In genomic region chr2:47076586-47077441, GRCh38 we compare ENCODE assay signal across 9 cellular contexts.
A peak's percentile ranks its signal among the peaks of the same experiment; 100 is the strongest.
DNase-seq lines count a peak whose midpoint lies in the region; ATAC-seq, FAIRE-seq and TF ChIP-seq lines count a peak whose summit lies in the region.
"Had no signal": no experiment of that assay in that cellular context is flagged by ENCODE, and none has a peak within 500 bp of the region (broad histone marks: within the 10 kb centered on the region; RNA-seq: fewer than 3 reads in every experiment).

No MANE protein-coding gene starts in this region.

- POLR2A ChIA-PET in SK-N-SH (lab: Yijun Ruan, JAX): interaction anchor here (0.8 to 3.3 kb wide), 3 partner anchors 9 to 33 kb away, joined by 3 to 13 read pairs (median 9); no protein-coding TSS in a partner anchor

- TF ChIP-seq EP300 in SK-N-SH (IDR thresholded peaks at IDR 0.05; ENCODE audit: borderline replicate concordance in 1 of 2, low read depth in 1 of 2, low read length in 1 of 2): peak in 1 of 2 experiments; percentile 93; a peak in 2 of 4 replicates

- H3K9ac ChIP-seq in SK-N-SH (peak overlapping the region; percentile 66), skeletal muscle tissue (ENCODE audit: low read depth in 1 of 3, low read length in 3 of 3) (no peak overlapping the region)

- 32% methylated on average over 12 of the region's 12 CpGs for WGBS in SK-N-SH (ENCODE audit: low lambda C conversion rate)
- 68 to 71% methylated on average over 12 of the region's 12 CpGs for WGBS in heart right ventricle, 2 donors

- no peak for TF ChIP-seq RAD21 in SK-N-SH (IDR thresholded peaks at IDR 0.05; ENCODE audit: low read length)

- CTCF ChIA-PET in SK-N-SH (lab: Yijun Ruan, JAX): interaction anchor here (1.0 to 3.7 kb wide), 8 partner anchors 11 to 246 kb away, joined by 3 to 17 read pairs (median 4); no protein-coding TSS in a partner anchor

- no peaks in the 10 kb centered on the region for H3K27me3 ChIP-seq in SK-N-SH (ENCODE audit: insufficient read depth)
- no peaks in the 10 kb centered on the region for H3K27me3 ChIP-seq in heart right ventricle
- H3K27me3 ChIP-seq in skeletal muscle tissue (ENCODE audit: control insufficient read depth in 3 of 3, insufficient read depth in 3 of 3, low read length in 3 of 3): no peaks in the 10 kb centered on the region

- H3K9me2 ChIP-seq in SK-N-SH: no peaks in the 10 kb centered on the region

- H3K9me3 ChIP-seq in SK-N-SH: no peaks in the 10 kb centered on the region
- no peaks in the 10 kb centered on the region for H3K9me3 ChIP-seq in heart right ventricle
- no peaks in the 10 kb centered on the region for H3K9me3 ChIP-seq in skeletal muscle tissue (ENCODE audit: control insufficient read depth in 3 of 3, low read length in 3 of 3)

- FAIRE-seq in G401.6 (lab: Jason Lieb, UNC): peak; percentile 94

- H3K4me2 ChIP-seq in SK-N-SH: peak overlapping the region; percentile 11; the same call in 1 of the 2 replicates

- peak; percentile 62 for DNase-seq in SK-N-SH
- no peak for DNase-seq in heart right ventricle
- no peak for DNase-seq in cerebellar cortex (ENCODE audit: low spot score)
- no peak for DNase-seq in activated CD4-positive, alpha-beta T cell treated with anti-CD3 and anti-CD28 coated beads for 4 hours
- no peak for DNase-seq in T-helper 2 cell
- DNase-seq: activated gamma-delta T cell had no signal

- no peak overlapping the region for H2AFZ ChIP-seq in SK-N-SH (ENCODE audit: low read depth)

- H3F3A ChIP-seq in SK-N-SH (replicated peaks; ENCODE audit: insufficient read depth): peaks cover 20% of the 10 kb centered on the region

- H3K4me3 ChIP-seq in SK-N-SH (ENCODE audit: low read depth in 2 of 2, low read length in 1 of 2) (no peak overlapping the region), heart right ventricle (no peak overlapping the region), skeletal muscle tissue (ENCODE audit: low read length in 3 of 3) (no peak overlapping the region)

- H3K27ac ChIP-seq in SK-N-SH (ENCODE audit: low read depth in 2 of 2, low read length in 1 of 2): peak overlapping the region; percentile 97 to 98
- peak overlapping the region in 9 of 10 donors; percentile 11 to 96 (median 69) for H3K27ac ChIP-seq in heart right ventricle
- peak overlapping the region; percentile 44 for H3K27ac ChIP-seq in skeletal muscle tissue (ENCODE audit: low read depth, low read length)

- H3K36me3 ChIP-seq in SK-N-SH (replicated peaks in 1 of 2; ENCODE audit: control insufficient read depth in 1 of 2, insufficient read depth in 2 of 2, low read length in 1 of 2): no peaks in the 10 kb centered on the region
- peaks cover 0 to 12% (median 0%) of the 10 kb centered on the region in 9 donors for H3K36me3 ChIP-seq in heart right ventricle
- H3K36me3 ChIP-seq in skeletal muscle tissue (ENCODE audit: control insufficient read depth in 3 of 3, insufficient read depth in 3 of 3, low read length in 3 of 3): peaks cover 0 to 4% (median 0%) of the 10 kb centered on the region in 3 donors

- TF ChIP-seq CTCF in SK-N-SH (IDR thresholded peaks at IDR 0.05) (no peak), heart right ventricle (IDR thresholded peaks at IDR 0.05) (no peak)

- no peaks in the 10 kb centered on the region for H4K20me1 ChIP-seq in SK-N-SH (ENCODE audit: insufficient read depth)

- H3K4me1 ChIP-seq in SK-N-SH (ENCODE audit: control insufficient read depth in 1 of 2, insufficient read depth in 2 of 2, low read depth in 1 of 2, low read length in 1 of 2) (peaks cover 35 to 85% of the 10 kb centered on the region in 2 experiments; a peak in 3 of 4 replicates), heart right ventricle (peaks cover 19 to 85% (median 58%) of the 10 kb centered on the region in 9 donors), skeletal muscle tissue (ENCODE audit: control insufficient read depth in 3 of 3, insufficient read depth in 3 of 3, low read length in 3 of 3) (peaks cover 49 to 55% (median 53%) of the 10 kb centered on the region in 3 donors)

- intact Hi-C loops in heart right ventricle (cut with DNase I): loop anchor here in 1 of 10 donors (10.0 kb wide), 1 partner anchor 88 kb away; no protein-coding TSS in a partner anchor

- ATAC-seq in heart right ventricle (peak in 3 of 8 donors; percentile 1 to 23 (median 6)), HG02884 (IDR thresholded peaks at IDR 0.05; ENCODE audit: unreplicated experiment) (no peak)

- H3K79me2 ChIP-seq in SK-N-SH (ENCODE audit: insufficient read depth): no peaks in the 10 kb centered on the region

TF ChIP-seq in SK-N-SH, 30 proteins besides CTCF, POLR2A, EP300 and RAD21 (continues in another document):
- TF ChIP-seq TAF1 (IDR thresholded peaks at IDR 0.05; ENCODE audit: borderline replicate concordance, low read depth, low read length) (no peak), JUND (IDR thresholded peaks at IDR 0.05) (peak; percentile 88; the same call in 1 of the 2 replicates), RCOR1 (IDR thresholded peaks at IDR 0.05; ENCODE audit: low read length) (no peak), NFIC (IDR thresholded peaks at IDR 0.05; ENCODE audit: borderline replicate concordance) (peak; percentile 74), RFX5 (IDR thresholded peaks at IDR 0.05; ENCODE audit: low read length) (no peak), EZH2phosphoT487 (IDR thresholded peaks at IDR 0.05; ENCODE audit: borderline replicate concordance, low read depth) (no peak), MXI1 (IDR thresholded peaks at IDR 0.05; ENCODE audit: low read depth, low read length) (no peak), SMC3 (IDR thresholded peaks at IDR 0.05; ENCODE audit: low read depth, low read length) (no peak), SIN3A (IDR thresholded peaks at IDR 0.05; ENCODE audit: borderline replicate concordance, low read depth, low read length) (0 out of 2 replicates have a peak, but pooled peaks have one; percentile 36), GABPA (IDR thresholded peaks at IDR 0.05; ENCODE audit: low read depth) (0 out of 2 replicates have a peak, but pooled peaks have one; percentile 11), GATA2 (CRISPR knock-in tag; IDR thresholded peaks at IDR 0.05) (no peak), FOSL2 (IDR thresholded peaks at IDR 0.05; ENCODE audit: borderline replicate concordance, low read depth) (peak; percentile 89; the same call in 1 of the 2 replicates), POLR2AphosphoS5 (IDR thresholded peaks at IDR 0.05; ENCODE audit: low read depth, low read length) (peak; percentile 76), TEAD4 (IDR thresholded peaks at IDR 0.05; ENCODE audit: borderline replicate concordance, insufficient read depth) (peak; percentile 96), YY1 (IDR thresholded peaks at IDR 0.05; ENCODE audit: low read depth) (no peak), MEF2A (IDR thresholded peaks at IDR 0.05; ENCODE audit: borderline replicate concordance, low read depth) (no peak), FOXJ3 (CRISPR knock-in tag; IDR thresholded peaks at IDR 0.05) (no peak), NRF1 (IDR thresholded peaks at IDR 0.05; ENCODE audit: low read depth, low read length) (no peak), USF2 (IDR thresholded peaks at IDR 0.05; ENCODE audit: borderline replicate concordance, low read depth, low read length) (no peak), TCF12 (IDR thresholded peaks at IDR 0.05) (peak; percentile 89)
- TF ChIP-seq, protein P1, sequence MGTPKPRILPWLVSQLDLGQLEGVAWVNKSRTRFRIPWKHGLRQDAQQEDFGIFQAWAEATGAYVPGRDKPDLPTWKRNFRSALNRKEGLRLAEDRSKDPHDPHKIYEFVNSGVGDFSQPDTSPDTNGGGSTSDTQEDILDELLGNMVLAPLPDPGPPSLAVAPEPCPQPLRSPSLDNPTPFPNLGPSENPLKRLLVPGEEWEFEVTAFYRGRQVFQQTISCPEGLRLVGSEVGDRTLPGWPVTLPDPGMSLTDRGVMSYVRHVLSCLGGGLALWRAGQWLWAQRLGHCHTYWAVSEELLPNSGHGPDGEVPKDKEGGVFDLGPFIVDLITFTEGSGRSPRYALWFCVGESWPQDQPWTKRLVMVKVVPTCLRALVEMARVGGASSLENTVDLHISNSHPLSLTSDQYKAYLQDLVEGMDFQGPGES (IDR thresholded peaks at IDR 0.05; ENCODE audit: low read depth, low read length): no peak
- TF ChIP-seq, protein P2, sequence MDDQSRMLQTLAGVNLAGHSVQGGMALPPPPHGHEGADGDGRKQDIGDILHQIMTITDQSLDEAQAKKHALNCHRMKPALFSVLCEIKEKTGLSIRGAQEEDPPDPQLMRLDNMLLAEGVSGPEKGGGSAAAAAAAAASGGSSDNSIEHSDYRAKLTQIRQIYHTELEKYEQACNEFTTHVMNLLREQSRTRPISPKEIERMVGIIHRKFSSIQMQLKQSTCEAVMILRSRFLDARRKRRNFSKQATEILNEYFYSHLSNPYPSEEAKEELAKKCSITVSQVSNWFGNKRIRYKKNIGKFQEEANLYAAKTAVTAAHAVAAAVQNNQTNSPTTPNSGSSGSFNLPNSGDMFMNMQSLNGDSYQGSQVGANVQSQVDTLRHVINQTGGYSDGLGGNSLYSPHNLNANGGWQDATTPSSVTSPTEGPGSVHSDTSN (IDR thresholded peaks at IDR 0.05): peak; percentile 70
- TF ChIP-seq, protein P3, sequence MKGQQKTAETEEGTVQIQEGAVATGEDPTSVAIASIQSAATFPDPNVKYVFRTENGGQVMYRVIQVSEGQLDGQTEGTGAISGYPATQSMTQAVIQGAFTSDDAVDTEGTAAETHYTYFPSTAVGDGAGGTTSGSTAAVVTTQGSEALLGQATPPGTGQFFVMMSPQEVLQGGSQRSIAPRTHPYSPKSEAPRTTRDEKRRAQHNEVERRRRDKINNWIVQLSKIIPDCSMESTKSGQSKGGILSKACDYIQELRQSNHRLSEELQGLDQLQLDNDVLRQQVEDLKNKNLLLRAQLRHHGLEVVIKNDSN (IDR thresholded peaks at IDR 0.05; ENCODE audit: borderline replicate concordance, low read depth): no peak; the same call in 1 of the 2 replicates

Comparison
In these comparisons a context has a peak if more than half of its experiments do, and no peak if none do; other contexts are left out.
1. H3K27ac ChIP-seq: peak in every context shown above with its lines; median percentile 98 in SK-N-SH; 69 in heart right ventricle; 44 in skeletal muscle tissue.